2 cellular contexts compared by ENCODE assay signal in the genomic region with DNA sequence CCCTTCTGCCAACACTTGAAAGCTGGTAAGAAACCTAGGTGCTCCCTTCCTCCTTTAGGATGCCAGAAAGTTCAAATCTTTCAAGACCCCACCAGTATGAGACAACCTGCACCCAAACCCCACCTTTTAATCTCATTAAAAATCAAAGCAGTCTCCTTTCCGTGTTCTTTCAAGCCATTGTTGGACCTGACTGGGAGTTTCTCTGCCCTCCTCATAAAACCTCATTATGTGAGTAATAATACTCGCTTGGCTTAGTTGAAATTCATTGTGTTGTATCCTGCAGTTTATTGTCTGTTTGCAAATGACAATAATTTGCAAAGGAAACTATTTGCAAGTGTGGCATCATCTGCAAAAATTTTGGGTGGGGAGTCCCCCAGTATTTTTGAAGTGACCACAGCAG.
TF ChIP-seq lines count a peak whose summit lies in the region.

No MANE protein-coding gene starts in this region.

TF ChIP-seq in GM23338, 12 proteins besides CTCF, POLR2A, EP300 and RAD21 (continues in another document):
- TF ChIP-seq NANOG (IDR thresholded peaks at IDR 0.05; ENCODE audit: borderline replicate concordance), result no peak
- no peak for TF ChIP-seq EZH2phosphoT487 (IDR thresholded peaks at IDR 0.05; ENCODE audit: unreplicated experiment)
- TF ChIP-seq, protein P1, sequence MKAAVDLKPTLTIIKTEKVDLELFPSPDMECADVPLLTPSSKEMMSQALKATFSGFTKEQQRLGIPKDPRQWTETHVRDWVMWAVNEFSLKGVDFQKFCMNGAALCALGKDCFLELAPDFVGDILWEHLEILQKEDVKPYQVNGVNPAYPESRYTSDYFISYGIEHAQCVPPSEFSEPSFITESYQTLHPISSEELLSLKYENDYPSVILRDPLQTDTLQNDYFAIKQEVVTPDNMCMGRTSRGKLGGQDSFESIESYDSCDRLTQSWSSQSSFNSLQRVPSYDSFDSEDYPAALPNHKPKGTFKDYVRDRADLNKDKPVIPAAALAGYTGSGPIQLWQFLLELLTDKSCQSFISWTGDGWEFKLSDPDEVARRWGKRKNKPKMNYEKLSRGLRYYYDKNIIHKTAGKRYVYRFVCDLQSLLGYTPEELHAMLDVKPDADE (IDR thresholded peaks at IDR 0.05), result no peak
- no peak for TF ChIP-seq CREB1 (CRISPR knock-in tag; IDR thresholded peaks at IDR 0.05; ENCODE audit: low read depth)
- no peak for TF ChIP-seq EZH2 (IDR thresholded peaks at IDR 0.05; ENCODE audit: low read depth, unreplicated experiment)
- TF ChIP-seq, protein P2, sequence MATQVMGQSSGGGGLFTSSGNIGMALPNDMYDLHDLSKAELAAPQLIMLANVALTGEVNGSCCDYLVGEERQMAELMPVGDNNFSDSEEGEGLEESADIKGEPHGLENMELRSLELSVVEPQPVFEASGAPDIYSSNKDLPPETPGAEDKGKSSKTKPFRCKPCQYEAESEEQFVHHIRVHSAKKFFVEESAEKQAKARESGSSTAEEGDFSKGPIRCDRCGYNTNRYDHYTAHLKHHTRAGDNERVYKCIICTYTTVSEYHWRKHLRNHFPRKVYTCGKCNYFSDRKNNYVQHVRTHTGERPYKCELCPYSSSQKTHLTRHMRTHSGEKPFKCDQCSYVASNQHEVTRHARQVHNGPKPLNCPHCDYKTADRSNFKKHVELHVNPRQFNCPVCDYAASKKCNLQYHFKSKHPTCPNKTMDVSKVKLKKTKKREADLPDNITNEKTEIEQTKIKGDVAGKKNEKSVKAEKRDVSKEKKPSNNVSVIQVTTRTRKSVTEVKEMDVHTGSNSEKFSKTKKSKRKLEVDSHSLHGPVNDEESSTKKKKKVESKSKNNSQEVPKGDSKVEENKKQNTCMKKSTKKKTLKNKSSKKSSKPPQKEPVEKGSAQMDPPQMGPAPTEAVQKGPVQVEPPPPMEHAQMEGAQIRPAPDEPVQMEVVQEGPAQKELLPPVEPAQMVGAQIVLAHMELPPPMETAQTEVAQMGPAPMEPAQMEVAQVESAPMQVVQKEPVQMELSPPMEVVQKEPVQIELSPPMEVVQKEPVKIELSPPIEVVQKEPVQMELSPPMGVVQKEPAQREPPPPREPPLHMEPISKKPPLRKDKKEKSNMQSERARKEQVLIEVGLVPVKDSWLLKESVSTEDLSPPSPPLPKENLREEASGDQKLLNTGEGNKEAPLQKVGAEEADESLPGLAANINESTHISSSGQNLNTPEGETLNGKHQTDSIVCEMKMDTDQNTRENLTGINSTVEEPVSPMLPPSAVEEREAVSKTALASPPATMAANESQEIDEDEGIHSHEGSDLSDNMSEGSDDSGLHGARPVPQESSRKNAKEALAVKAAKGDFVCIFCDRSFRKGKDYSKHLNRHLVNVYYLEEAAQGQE (IDR thresholded peaks at IDR 0.05; ENCODE audit: unreplicated experiment), result no peak
- TF ChIP-seq ZNF331 (CRISPR knock-in tag; IDR thresholded peaks at IDR 0.05; ENCODE audit: low read depth), result no peak
- TF ChIP-seq POLR2AphosphoS5 (IDR thresholded peaks at IDR 0.05; ENCODE audit: low read depth), result no peak
- TF ChIP-seq STAT1 (IDR thresholded peaks at IDR 0.05; ENCODE audit: unreplicated experiment), result no peak
- no peak for TF ChIP-seq ZNF114 (CRISPR knock-in tag; IDR thresholded peaks at IDR 0.05)
- TF ChIP-seq JUNB (IDR thresholded peaks at IDR 0.05; ENCODE audit: unreplicated experiment), result no peak

TF ChIP-seq in H1, 55 proteins besides CTCF, POLR2A, EP300 and RAD21:
- no peak for TF ChIP-seq SIX5 (IDR thresholded peaks at IDR 0.05; ENCODE audit: low read depth, low read length)
- no peak for TF ChIP-seq TEAD4 (IDR thresholded peaks at IDR 0.05; ENCODE audit: low read depth, low read length)
- TF ChIP-seq EGR1 (IDR thresholded peaks at IDR 0.05; ENCODE audit: borderline replicate concordance, low read depth, low read length), result no peak
- no peak for TF ChIP-seq CEBPB (IDR thresholded peaks at IDR 0.05; ENCODE audit: low read depth, low read length)
- no peak for TF ChIP-seq SP1 (IDR thresholded peaks at IDR 0.05; ENCODE audit: low read depth, low read length)
- TF ChIP-seq KDM5A (IDR thresholded peaks at IDR 0.05; ENCODE audit: low read length), result no peak
- no peak for TF ChIP-seq TBP (IDR thresholded peaks at IDR 0.05; ENCODE audit: low read depth, low read length)
- TF ChIP-seq YY1 (IDR thresholded peaks at IDR 0.05; ENCODE audit: low read depth, low read length), result no peak
- no peak for TF ChIP-seq POLR2AphosphoS5 (IDR thresholded peaks at IDR 0.05; ENCODE audit: low read depth, low read length)
- TF ChIP-seq SP2 (IDR thresholded peaks at IDR 0.05; ENCODE audit: low read length), result no peak
- TF ChIP-seq BACH1 (IDR thresholded peaks at IDR 0.05; ENCODE audit: low read length), result no peak
- TF ChIP-seq GTF2F1 (IDR thresholded peaks at IDR 0.05; ENCODE audit: borderline replicate concordance, low read depth, low read length), result no peak
- no peak for TF ChIP-seq KDM1A (IDR thresholded peaks at IDR 0.05; ENCODE audit: borderline replicate concordance, low read length)
- TF ChIP-seq, protein P3, sequence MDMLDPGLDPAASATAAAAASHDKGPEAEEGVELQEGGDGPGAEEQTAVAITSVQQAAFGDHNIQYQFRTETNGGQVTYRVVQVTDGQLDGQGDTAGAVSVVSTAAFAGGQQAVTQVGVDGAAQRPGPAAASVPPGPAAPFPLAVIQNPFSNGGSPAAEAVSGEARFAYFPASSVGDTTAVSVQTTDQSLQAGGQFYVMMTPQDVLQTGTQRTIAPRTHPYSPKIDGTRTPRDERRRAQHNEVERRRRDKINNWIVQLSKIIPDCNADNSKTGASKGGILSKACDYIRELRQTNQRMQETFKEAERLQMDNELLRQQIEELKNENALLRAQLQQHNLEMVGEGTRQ (IDR thresholded peaks at IDR 0.05; ENCODE audit: low read length), result no peak
- no peak for TF ChIP-seq SAP30 (IDR thresholded peaks at IDR 0.05; ENCODE audit: insufficient read depth, insufficient replicate concordance, low read length)
- no peak for TF ChIP-seq FOSL1 (IDR thresholded peaks at IDR 0.05; ENCODE audit: insufficient read depth, low read depth, low read length)
